ENCODE assay signal across 20 cellular contexts in genomic region chr2:86661333-86661732, GRCh38. TPM values are rescaled to one million over a fixed set of nuclear protein-coding genes. Genes with fewer than 3 reads are reported as not detected.
DNase-seq lines count a peak whose midpoint lies in the region; ATAC-seq, FAIRE-seq and TF ChIP-seq lines count a peak whose summit lies in the region.
"Had no signal": no experiment of that assay in that cellular context is flagged by ENCODE, and none has a peak within 500 bp of the region (broad histone marks: within the 10 kb centered on the region; RNA-seq: fewer than 3 reads in every experiment).

No MANE protein-coding gene starts in this region.

- POLR2A ChIA-PET in activated CD8-positive, alpha-beta T cell treated with anti-CD3 and anti-CD28 coated beads for 36 hours (lab: Charles Lee) = no interaction called here
- POLR2A ChIA-PET in activated CD8-positive, alpha-beta T cell treated with anti-CD3 and anti-CD28 coated beads, Interleukin-2, amount 10 ng/mL, durations not matched to agents 7 days and 5 days (lab: Charles Lee) = no interaction called here
- POLR2A ChIA-PET in K562 (lab: Yijun Ruan, JAX) = no interaction called here

- no peak overlapping the region for H3K4me3 ChIP-seq in K562
- H3K4me3 ChIP-seq: colonic mucosa had no signal

- H3K27me3 Mint-ChIP-seq in activated CD8-positive, alpha-beta T cell treated with anti-CD3 and anti-CD28 coated beads for 36 hours = no peaks in the 10 kb centered on the region
- no peaks in the 10 kb centered on the region for H3K27me3 Mint-ChIP-seq in activated CD8-positive, alpha-beta T cell treated with anti-CD3 and anti-CD28 coated beads, Interleukin-2, amount 10 ng/mL, durations not matched to agents 7 days and 5 days (ENCODE audit: low read depth)
- H3K27me3 Mint-ChIP-seq in T-helper 2 cell treated with Interferon-gamma antibody and Interleukin-4, amounts not matched to agents 5 μg/mL and 100 μg/mL, for 36 hours (ENCODE audit: low read depth) = peaks cover under 1% of the 10 kb centered on the region
- H3K27me3 Mint-ChIP-seq: activated naive CD4-positive, alpha-beta T cell treated with anti-CD3 and anti-CD28 coated beads, Interleukin-2, amount 50 U/mL, for 24 hours had no signal

- no peaks in the 10 kb centered on the region for H3K9me1 ChIP-seq in K562 (ENCODE audit: control insufficient read depth, insufficient read depth, low read length)

- no peaks in the 10 kb centered on the region; the same call in 1 of the 2 replicates for H3K9me3 ChIP-seq in K562 (replicated peaks; ENCODE audit: control insufficient read depth, insufficient read depth, low read depth, low read length)
- H3K9me3 ChIP-seq: colonic mucosa had no signal

- peak; percentile 38 for DNase-seq in activated CD8-positive, alpha-beta T cell treated with anti-CD3 and anti-CD28 coated beads for 36 hours
- DNase-seq in activated CD8-positive, alpha-beta T cell treated with anti-CD3 and anti-CD28 coated beads, Interleukin-2, amount 10 ng/mL, durations not matched to agents 7 days and 5 days = no peak
- DNase-seq in LHCN-M2 (ENCODE audit: low read depth) = peak; percentile 9
- DNase-seq in K562 (ENCODE audit: extremely low read depth in 1 of 4, low spot score in 3 of 4) = peak in 2 of 4 experiments; percentile 10 to 58
- peak; percentile 14 for DNase-seq in retina
- DNase-seq in T-helper 2 cell treated with Interferon-gamma antibody and Interleukin-4, amounts not matched to agents 5 μg/mL and 100 μg/mL, for 36 hours (ENCODE audit: low spot score) = no peak
- DNase-seq: Calu3; colonic mucosa; foreskin fibroblast; GF-D8; natural killer cell; NCI-H2029 treated with DMSO at 0.1 percent for 48 hours; NCI-H774; small intestine; stimulated activated CD4-positive, alpha-beta T cell treated with anti-CD3 and anti-CD28 coated beads, Interleukin-4, amount 100 ng/mL, for 1 hour had no signal

- no peak overlapping the region for H3K4me2 ChIP-seq in K562 (ENCODE audit: insufficient read depth, low read length)

- CTCF ChIA-PET in activated CD8-positive, alpha-beta T cell treated with anti-CD3 and anti-CD28 coated beads for 36 hours (lab: Charles Lee) = no interaction called here
- CTCF ChIA-PET in activated CD8-positive, alpha-beta T cell treated with anti-CD3 and anti-CD28 coated beads, Interleukin-2, amount 10 ng/mL, durations not matched to agents 7 days and 5 days (lab: Charles Lee) = no interaction called here
- CTCF ChIA-PET in K562 (lab: Yijun Ruan, JAX; ENCODE audit: low intra/inter-chr PET ratio) = no interaction called here

- no peak overlapping the region for H3K27ac Mint-ChIP-seq in activated CD8-positive, alpha-beta T cell treated with anti-CD3 and anti-CD28 coated beads for 36 hours
- no peak overlapping the region for H3K27ac Mint-ChIP-seq in activated CD8-positive, alpha-beta T cell treated with anti-CD3 and anti-CD28 coated beads, Interleukin-2, amount 10 ng/mL, durations not matched to agents 7 days and 5 days
- no peak overlapping the region for H3K27ac Mint-ChIP-seq in T-helper 2 cell treated with Interferon-gamma antibody and Interleukin-4, amounts not matched to agents 5 μg/mL and 100 μg/mL, for 36 hours
- H3K27ac Mint-ChIP-seq: activated naive CD4-positive, alpha-beta T cell treated with anti-CD3 and anti-CD28 coated beads, Interleukin-2, amount 50 U/mL, for 24 hours; natural killer cell had no signal

- no peaks in the 10 kb centered on the region for H3K36me3 ChIP-seq in K562 (ENCODE audit: control insufficient read depth, insufficient read depth, low read length)
- H3K36me3 ChIP-seq: colonic mucosa had no signal

- TF ChIP-seq CTCF in activated CD8-positive, alpha-beta T cell treated with anti-CD3 and anti-CD28 coated beads for 36 hours (IDR thresholded peaks at IDR 0.05) = no peak
- no peak for TF ChIP-seq CTCF in K562 (IDR thresholded peaks at IDR 0.05 in 2 of 3, conservative IDR thresholded peaks at IDR 0.05 in 1 of 3; ENCODE audit: insufficient read depth in 2 of 3, low read depth in 1 of 3, low read length in 3 of 3)

- in situ Hi-C loops in K562 (cut with MboI) = no loop called here

- BruUV-seq in K562 (replicated peaks; lab: Mats Ljungman, UMichigan) = no TSS peak

- no peak overlapping the region for H3K9ac ChIP-seq in K562 (ENCODE audit: insufficient read depth in 1 of 2, low read depth in 2 of 2, low read length in 2 of 2)

- no peaks in the 10 kb centered on the region for H3K4me1 ChIP-seq in K562 (replicated peaks in 1 of 2; ENCODE audit: control insufficient read depth in 2 of 2, insufficient read depth in 2 of 2, low read length in 2 of 2)
- H3K4me1 ChIP-seq: colonic mucosa had no signal

- no peaks in the 10 kb centered on the region for H3K27me3 ChIP-seq in K562 (ENCODE audit: control insufficient read depth in 2 of 2, insufficient read depth in 2 of 2, low read length in 2 of 2)
- H3K27me3 ChIP-seq: colonic mucosa had no signal

- peaks cover 11% of the 10 kb centered on the region for H3K36me3 Mint-ChIP-seq in activated CD8-positive, alpha-beta T cell treated with anti-CD3 and anti-CD28 coated beads for 36 hours (ENCODE audit: low read depth)
- H3K36me3 Mint-ChIP-seq in activated CD8-positive, alpha-beta T cell treated with anti-CD3 and anti-CD28 coated beads, Interleukin-2, amount 10 ng/mL, durations not matched to agents 7 days and 5 days (ENCODE audit: low read depth) = peaks cover 8% of the 10 kb centered on the region
- no peaks in the 10 kb centered on the region for H3K36me3 Mint-ChIP-seq in T-helper 2 cell treated with Interferon-gamma antibody and Interleukin-4, amounts not matched to agents 5 μg/mL and 100 μg/mL, for 36 hours (ENCODE audit: low read depth)
- H3K36me3 Mint-ChIP-seq: natural killer cell had no signal

- H4K20me1 ChIP-seq in K562 (replicated peaks; ENCODE audit: control insufficient read depth, insufficient read depth, low read length) = no peaks in the 10 kb centered on the region

- no peaks in the 10 kb centered on the region for H3K4me1 Mint-ChIP-seq in activated CD8-positive, alpha-beta T cell treated with anti-CD3 and anti-CD28 coated beads for 36 hours (ENCODE audit: low read depth)
- H3K4me1 Mint-ChIP-seq in activated CD8-positive, alpha-beta T cell treated with anti-CD3 and anti-CD28 coated beads, Interleukin-2, amount 10 ng/mL, durations not matched to agents 7 days and 5 days (ENCODE audit: low read depth) = no peaks in the 10 kb centered on the region
- H3K4me1 Mint-ChIP-seq in T-helper 2 cell treated with Interferon-gamma antibody and Interleukin-4, amounts not matched to agents 5 μg/mL and 100 μg/mL, for 36 hours (ENCODE audit: low read depth) = no peaks in the 10 kb centered on the region
- H3K4me1 Mint-ChIP-seq: activated naive CD4-positive, alpha-beta T cell treated with anti-CD3 and anti-CD28 coated beads, Interleukin-2, amount 50 U/mL, for 24 hours; natural killer cell had no signal

- FAIRE-seq in K562 (lab: Jason Lieb, UNC) = no peak
- FAIRE-seq: endometrium, GM12892, small intestine had no signal

- H3K4me3 Mint-ChIP-seq in activated CD8-positive, alpha-beta T cell treated with anti-CD3 and anti-CD28 coated beads for 36 hours = no peak overlapping the region
- no peak overlapping the region for H3K4me3 Mint-ChIP-seq in activated CD8-positive, alpha-beta T cell treated with anti-CD3 and anti-CD28 coated beads, Interleukin-2, amount 10 ng/mL, durations not matched to agents 7 days and 5 days
- no peak overlapping the region for H3K4me3 Mint-ChIP-seq in T-helper 2 cell treated with Interferon-gamma antibody and Interleukin-4, amounts not matched to agents 5 μg/mL and 100 μg/mL, for 36 hours
- H3K4me3 Mint-ChIP-seq: activated naive CD4-positive, alpha-beta T cell treated with anti-CD3 and anti-CD28 coated beads, Interleukin-2, amount 50 U/mL, for 24 hours; natural killer cell had no signal

- no peak for TF ChIP-seq RAD21 in K562 (CRISPR knock-in tag; conservative IDR thresholded peaks at IDR 0.05 in 1 of 2, IDR thresholded peaks at IDR 0.05 in 1 of 2)

- 7% methylated on average over 3 of the region's 3 CpGs for WGBS in K562 (ENCODE audit: insufficient coverage, low coverage, missing lambda C conversion rate)

- no peaks in the 10 kb centered on the region for H3K79me2 ChIP-seq in K562 (ENCODE audit: control insufficient read depth, insufficient read depth, low read length)

- no peak overlapping the region for H2AFZ ChIP-seq in K562 (ENCODE audit: low read depth, low read length)

- H3K27ac ChIP-seq in K562 (ENCODE audit: extremely low read depth, low read depth, low read length) = no peak overlapping the region
- H3K27ac ChIP-seq: colonic mucosa had no signal

- intact Hi-C loops in activated CD8-positive, alpha-beta T cell treated with anti-CD3 and anti-CD28 coated beads for 36 hours (cut with micrococcal nuclease) = no loop called here
- intact Hi-C loops in K562 (cut with micrococcal nuclease) = no loop called here

- peaks cover 10% of the 10 kb centered on the region for H3K9me3 Mint-ChIP-seq in activated CD8-positive, alpha-beta T cell treated with anti-CD3 and anti-CD28 coated beads for 36 hours
- peaks cover 12% of the 10 kb centered on the region for H3K9me3 Mint-ChIP-seq in activated CD8-positive, alpha-beta T cell treated with anti-CD3 and anti-CD28 coated beads, Interleukin-2, amount 10 ng/mL, durations not matched to agents 7 days and 5 days (ENCODE audit: insufficient read depth)
- peaks cover 21% of the 10 kb centered on the region for H3K9me3 Mint-ChIP-seq in T-helper 2 cell treated with Interferon-gamma antibody and Interleukin-4, amounts not matched to agents 5 μg/mL and 100 μg/mL, for 36 hours
- H3K9me3 Mint-ChIP-seq: natural killer cell had no signal

- no peak for ATAC-seq in activated CD8-positive, alpha-beta T cell treated with anti-CD3 and anti-CD28 coated beads for 36 hours
- ATAC-seq in activated CD8-positive, alpha-beta T cell treated with anti-CD3 and anti-CD28 coated beads, Interleukin-2, amount 10 ng/mL, durations not matched to agents 7 days and 5 days = no peak
- no peak for ATAC-seq in K562
- no peak for ATAC-seq in HG03520 (IDR thresholded peaks at IDR 0.05; ENCODE audit: unreplicated experiment)
- no peak for ATAC-seq in GM21423 (IDR thresholded peaks at IDR 0.05; ENCODE audit: unreplicated experiment)
- ATAC-seq: natural killer cell had no signal

- no peak for TF ChIP-seq POLR2A in K562 (conservative IDR thresholded peaks at IDR 0.05)

- no peak for TF ChIP-seq EP300 in K562 (IDR thresholded peaks at IDR 0.05; ENCODE audit: low read length)

RNA-seq across cellular contexts. Expression of gene RNF103, which starts 37.7 kb away (rescaled TPM):
- 10 to 100 TPM; 10.3 to 10.8 TPM for total RNA-seq in activated CD8-positive, alpha-beta T cell treated with anti-CD3 and anti-CD28 coated beads for 36 hours
- total RNA-seq in activated CD8-positive, alpha-beta T cell treated with anti-CD3 and anti-CD28 coated beads, Interleukin-2, amount 10 ng/mL, durations not matched to agents 7 days and 5 days = 1 to 10 TPM; 8.7 to 9.9 TPM
- total RNA-seq in LHCN-M2 (2014; rRNA removed) (15.7 and 19.3 TPM in 2 replicates), K562 (2014; rRNA removed) (3.1 and 3.9 TPM in 2 replicates), K562 (2014; rRNA removed; fragmentation: Illumina TruSeq; extraction: Trizol) (4.7 and 5.6 TPM in 2 replicates), K562 (2015; rRNA removed; fragmentation: Illumina TruSeq; extraction: Trizol) (4.0 and 4.1 TPM in 2 replicates), K562 (2021) (5.7 and 6.8 TPM in 2 replicates)
- 7.3 TPM for polyA plus RNA-seq in LHCN-M2 (2012)
- total RNA-seq in K562 (2011; cell fraction: chromatin; rRNA removed; ENCODE audit: low replicate concordance) = 8.8 and 28.5 TPM in 2 replicates
- 7.7 and 10.9 TPM in 2 replicates for total RNA-seq in K562 (2011; cell fraction: nucleolus; rRNA removed)
- 17.7 and 26.7 TPM in 2 replicates for total RNA-seq in K562 (2011; cell fraction: nucleoplasm; rRNA removed)
- polyA plus RNA-seq in K562 (2011; rRNA removed) (3.0 and 5.7 TPM in 2 replicates), K562 (2014; fragmentation: Illumina TruSeq; extraction: Trizol) (5.2 and 5.7 TPM in 2 replicates), K562 (2014; fragmentation: Nextera tagmentation; extraction: Ambion mirVana) (1 to 10 TPM; 1.2 to 1.4 TPM), K562 (2014; rRNA removed) (3.3 and 4.6 TPM in 2 replicates)
- 2.0 and 2.1 TPM in 2 replicates for polyA plus RNA-seq in K562 (2011; cell fraction: cytosol; rRNA removed)
- polyA plus RNA-seq in K562 (2011; cell fraction: nucleus; rRNA removed) = 4.6 and 5.2 TPM in 2 replicates
- 3.8 and 6.1 TPM in 2 replicates for polyA plus RNA-seq in K562 (2012)
- polyA minus RNA-seq in K562 (2011; rRNA and poly(A)+ RNA removed) = 8.0 and 10.5 TPM in 2 replicates
- 1.4 and 3.1 TPM in 2 replicates for polyA minus RNA-seq in K562 (2011; cell fraction: cytosol; rRNA and poly(A)+ RNA removed)
- 11.6 and 13.6 TPM in 2 replicates for polyA minus RNA-seq in K562 (2011; cell fraction: nucleus; rRNA and poly(A)+ RNA removed)

RNA-seq across cellular contexts. Expression of gene RMND5A, which starts 58.8 kb away (rescaled TPM):
- 10 to 100 TPM; 56.5 to 57.3 TPM for total RNA-seq in activated CD8-positive, alpha-beta T cell treated with anti-CD3 and anti-CD28 coated beads for 36 hours
- total RNA-seq in activated CD8-positive, alpha-beta T cell treated with anti-CD3 and anti-CD28 coated beads, Interleukin-2, amount 10 ng/mL, durations not matched to agents 7 days and 5 days = 10 to 100 TPM; 34.4 to 35.2 TPM
- 15.1 and 16.6 TPM in 2 replicates for total RNA-seq in LHCN-M2 (2014; rRNA removed)
- 3.0 TPM for polyA plus RNA-seq in LHCN-M2 (2012)
- total RNA-seq in K562 (2011; cell fraction: chromatin; rRNA removed; ENCODE audit: low replicate concordance) = 6.2 and 11.8 TPM in 2 replicates
- 5.0 and 6.4 TPM in 2 replicates for total RNA-seq in K562 (2011; cell fraction: nucleolus; rRNA removed)
- total RNA-seq in K562 (2011; cell fraction: nucleoplasm; rRNA removed) = 9.9 and 15.2 TPM in 2 replicates
- total RNA-seq in K562 (2014; rRNA removed) = 34.1 and 35.6 TPM in 2 replicates
- 40.7 and 43.7 TPM in 2 replicates for total RNA-seq in K562 (2014; rRNA removed; fragmentation: Illumina TruSeq; extraction: Trizol)
- 31.4 and 38.8 TPM in 2 replicates for total RNA-seq in K562 (2015; rRNA removed; fragmentation: Illumina TruSeq; extraction: Trizol)
- 36.1 and 43.2 TPM in 2 replicates for total RNA-seq in K562 (2021)
- polyA plus RNA-seq in K562 (2011; rRNA removed) = 19.3 and 33.1 TPM in 2 replicates
- polyA plus RNA-seq in K562 (2011; cell fraction: cytosol; rRNA removed) = 15.4 and 20.2 TPM in 2 replicates
- 7.8 and 8.9 TPM in 2 replicates for polyA plus RNA-seq in K562 (2011; cell fraction: nucleus; rRNA removed)
- 16.3 and 16.6 TPM in 2 replicates for polyA plus RNA-seq in K562 (2012)
- 28.8 and 43.5 TPM in 2 replicates for polyA plus RNA-seq in K562 (2014; fragmentation: Illumina TruSeq; extraction: Trizol)
- polyA plus RNA-seq in K562 (2014; fragmentation: Nextera tagmentation; extraction: Ambion mirVana) = 10 to 100 TPM; 13.2 to 16.4 TPM
- polyA plus RNA-seq in K562 (2014; rRNA removed) = 19.4 and 23.4 TPM in 2 replicates
- polyA minus RNA-seq in K562 (2011; rRNA and poly(A)+ RNA removed) = 58.7 and 78.9 TPM in 2 replicates
- polyA minus RNA-seq in K562 (2011; cell fraction: cytosol; rRNA and poly(A)+ RNA removed) = 25.3 and 48.9 TPM in 2 replicates
- 7.8 and 10.0 TPM in 2 replicates for polyA minus RNA-seq in K562 (2011; cell fraction: nucleus; rRNA and poly(A)+ RNA removed)

Comparison
In these comparisons a context has a peak if more than half of its experiments do, and no peak if none do; other contexts are left out.
1. DNase-seq: peak in activated CD8-positive, alpha-beta T cell treated with anti-CD3 and anti-CD28 coated beads for 36 hours (single experiment), LHCN-M2 (single experiment) and retina (single experiment); none in activated CD8-positive, alpha-beta T cell treated with anti-CD3 and anti-CD28 coated beads, Interleukin-2, amount 10 ng/mL, durations not matched to agents 7 days and 5 days (single experiment) and T-helper 2 cell treated with Interferon-gamma antibody and Interleukin-4, amounts not matched to agents 5 μg/mL and 100 μg/mL, for 36 hours (single experiment).